In the genomic region with DNA sequence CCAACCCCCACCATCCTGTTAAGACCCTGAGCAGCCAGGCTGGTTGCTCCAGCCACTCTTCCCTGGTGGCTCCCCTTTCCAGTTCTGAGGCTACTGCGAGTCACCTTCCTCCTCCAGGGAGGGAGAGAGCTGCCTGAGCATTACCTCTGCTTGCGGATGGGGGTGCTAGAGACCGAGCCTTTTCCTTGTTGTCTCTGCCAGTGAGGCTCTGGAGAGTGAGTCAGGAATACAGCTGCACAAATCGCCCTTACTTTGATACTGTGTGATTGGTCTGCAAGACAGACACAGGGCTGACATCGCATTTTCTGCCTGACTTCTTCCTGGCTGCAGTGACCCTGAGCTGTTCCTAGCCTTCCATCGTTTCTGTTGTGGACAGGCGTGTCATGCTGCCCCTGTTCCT, we compare ENCODE assay signal across 9 cellular contexts. TPM values are rescaled to one million over a fixed set of nuclear protein-coding genes. Genes with fewer than 3 reads are reported as not detected.
DNase-seq lines count a peak whose midpoint lies in the region; ATAC-seq and TF ChIP-seq lines count a peak whose summit lies in the region.
"Had no signal": no experiment of that assay in that cellular context is flagged by ENCODE, and none has a peak within 500 bp of the region (broad histone marks: within the 10 kb centered on the region; RNA-seq: fewer than 3 reads in every experiment).

No MANE protein-coding gene starts in this region.

- DNase-seq in GM23338 (ENCODE audit: low spot score) (peak; percentile 86), Panc1 (ENCODE audit: low read depth, low spot score) (peak; percentile 66), mucosa of descending colon (peak in 2 of 3 donors; percentile 81 to 86), MM.1S (no peak)

- POLR2A ChIA-PET in Panc1 (lab: Charles Lee), result no interaction called here

- H3K27ac Mint-ChIP-seq in GM23338, result peak overlapping the region; percentile 45; the same call in 1 of the 2 replicates
- H3K27ac Mint-ChIP-seq: memory B cell had no signal

- in situ Hi-C loops in Panc1 (cut with HindIII; ENCODE audit: low pct_unique_long_range_greater_than_20kb, low sequenced_read_pairs), result no loop called here

- H3F3A ChIP-seq in GM23338 (replicated peaks; ENCODE audit: low read depth) (no peaks in the 10 kb centered on the region), MM.1S (ENCODE audit: insufficient read depth, low read length) (no peaks in the 10 kb centered on the region)

- no peaks in the 10 kb centered on the region for H3K9me2 ChIP-seq in GM23338 (ENCODE audit: insufficient read depth)
- no peaks in the 10 kb centered on the region for H3K9me2 ChIP-seq in MM.1S (replicated peaks; ENCODE audit: insufficient read depth, low read length)

- no TSS peak for BruUV-seq in Panc1 (replicated peaks; lab: Mats Ljungman, UMichigan)

- TF ChIP-seq CTCF in GM23338 (conservative IDR thresholded peaks at IDR 0.05; ENCODE audit: low read depth in 2 of 2), result peak; percentile 68 to 86
- TF ChIP-seq CTCF in Panc1 (IDR thresholded peaks at IDR 0.05), result peak; percentile 85
- TF ChIP-seq CTCF in mucosa of descending colon (IDR thresholded peaks at IDR 0.05), result peak; percentile 64
- no peak for TF ChIP-seq CTCF in MM.1S (IDR thresholded peaks at IDR 0.05; ENCODE audit: low read length)

- H2AFZ ChIP-seq in GM23338 (no peak overlapping the region), MM.1S (ENCODE audit: low read length) (no peak overlapping the region)

- CTCF ChIA-PET in Panc1 (lab: Charles Lee), result interaction anchor here (0.6 to 1.4 kb wide), 7 partner anchors 15 to 235 kb away, joined by 3 to 7 read pairs (median 5); no protein-coding TSS in a partner anchor

- peaks cover 10% of the 10 kb centered on the region for H3K4me1 Mint-ChIP-seq in GM23338

- ATAC-seq in GM23338 (peak; percentile 97), Panc1 (peak; percentile 95), esophagus mucosa (peak; percentile 93), mucosa of descending colon (peak; percentile 95), GM21381 (IDR thresholded peaks at IDR 0.05; ENCODE audit: unreplicated experiment) (no peak), GM21825 (IDR thresholded peaks at IDR 0.05; ENCODE audit: unreplicated experiment) (no peak), HG03571 (IDR thresholded peaks at IDR 0.05; ENCODE audit: unreplicated experiment) (no peak)

- peaks cover 2% of the 10 kb centered on the region; the same call in 1 of the 3 replicates for H3K9me3 Mint-ChIP-seq in GM23338

- H3K36me3 ChIP-seq in GM23338 (ENCODE audit: insufficient read depth) (no peaks in the 10 kb centered on the region), Panc1 (ENCODE audit: control insufficient read depth, insufficient read depth, low read length) (no peaks in the 10 kb centered on the region), mucosa of descending colon (ENCODE audit: low read depth) (no peaks in the 10 kb centered on the region), MM.1S (replicated peaks; ENCODE audit: insufficient read depth, low read length) (no peaks in the 10 kb centered on the region)

- peaks cover 2% of the 10 kb centered on the region; the same call in 2 of the 3 replicates for H3K36me3 Mint-ChIP-seq in GM23338 (ENCODE audit: low read depth)

- H3K4me2 ChIP-seq in GM23338 (no peak overlapping the region), MM.1S (ENCODE audit: low read depth, low read length) (no peak overlapping the region)

- H3K4me3 ChIP-seq in GM23338 (no peak overlapping the region), Panc1 (ENCODE audit: low read depth in 2 of 2, low read length in 2 of 2) (no peak overlapping the region), mucosa of descending colon (no peak overlapping the region), MM.1S (ENCODE audit: low read length) (no peak overlapping the region)

- H3K27ac ChIP-seq in GM23338 (ENCODE audit: low read depth) (no peak overlapping the region), Panc1 (ENCODE audit: low read length) (peak overlapping the region; percentile 77), MM.1S (ENCODE audit: low read length) (no peak overlapping the region)

- peaks cover 5% of the 10 kb centered on the region for H3K27me3 Mint-ChIP-seq in GM23338 (ENCODE audit: insufficient read depth, low read depth, poor library complexity)
- H3K27me3 Mint-ChIP-seq: memory B cell had no signal

- H3K4me1 ChIP-seq in GM23338 (ENCODE audit: insufficient read depth), result peaks cover 5% of the 10 kb centered on the region; the same call in 1 of the 2 replicates
- peaks cover 49% of the 10 kb centered on the region for H3K4me1 ChIP-seq in Panc1 (ENCODE audit: control insufficient read depth, insufficient read depth, low read length)
- peaks cover 42% of the 10 kb centered on the region for H3K4me1 ChIP-seq in mucosa of descending colon (ENCODE audit: low read depth)
- no peaks in the 10 kb centered on the region for H3K4me1 ChIP-seq in MM.1S (ENCODE audit: low read length)

- no peaks in the 10 kb centered on the region for H4K20me1 ChIP-seq in GM23338 (replicated peaks; ENCODE audit: insufficient read depth)
- H4K20me1 ChIP-seq in MM.1S (ENCODE audit: insufficient read depth, low read length), result no peaks in the 10 kb centered on the region

- H3K9ac ChIP-seq in MM.1S (ENCODE audit: low read length), result no peak overlapping the region

- H3K9me3 ChIP-seq in Panc1 (ENCODE audit: control insufficient read depth, insufficient read depth, low read depth, low read length) (no peaks in the 10 kb centered on the region), mucosa of descending colon (no peaks in the 10 kb centered on the region), MM.1S (replicated peaks; ENCODE audit: insufficient read depth, low read length) (no peaks in the 10 kb centered on the region)

- H3K4me3 Mint-ChIP-seq in GM23338, result no peak overlapping the region
- H3K4me3 Mint-ChIP-seq: memory B cell had no signal

- H3K27me3 ChIP-seq in GM23338 (ENCODE audit: insufficient read depth) (no peaks in the 10 kb centered on the region), Panc1 (ENCODE audit: control insufficient read depth, insufficient read depth, low read length) (no peaks in the 10 kb centered on the region), MM.1S (replicated peaks; ENCODE audit: insufficient read depth, low read length) (no peaks in the 10 kb centered on the region)

- intact Hi-C loops in Panc1 (cut with micrococcal nuclease; ENCODE audit: unreplicated experiment), result no loop called here
- intact Hi-C loops in mucosa of descending colon (cut with DNase I, micrococcal nuclease), result no loop called here

- peaks cover 3% of the 10 kb centered on the region; the same call in 1 of the 2 replicates for H3K79me2 ChIP-seq in GM23338 (replicated peaks; ENCODE audit: insufficient read depth)
- H3K79me2 ChIP-seq in MM.1S (ENCODE audit: low read length), result no peaks in the 10 kb centered on the region

TF ChIP-seq in GM23338, 12 proteins besides CTCF, POLR2A, EP300 and RAD21 (continues in another document):
- TF ChIP-seq EZH2phosphoT487 (IDR thresholded peaks at IDR 0.05; ENCODE audit: unreplicated experiment) (no peak), EZH2 (IDR thresholded peaks at IDR 0.05; ENCODE audit: low read depth, unreplicated experiment) (no peak), POLR2AphosphoS5 (IDR thresholded peaks at IDR 0.05; ENCODE audit: low read depth) (no peak), JUNB (IDR thresholded peaks at IDR 0.05; ENCODE audit: unreplicated experiment) (no peak), STAT1 (IDR thresholded peaks at IDR 0.05; ENCODE audit: unreplicated experiment) (no peak), CREB1 (CRISPR knock-in tag; IDR thresholded peaks at IDR 0.05; ENCODE audit: low read depth) (no peak), NANOG (IDR thresholded peaks at IDR 0.05; ENCODE audit: borderline replicate concordance) (no peak), ZNF331 (CRISPR knock-in tag; IDR thresholded peaks at IDR 0.05; ENCODE audit: low read depth) (no peak), ZNF114 (CRISPR knock-in tag; IDR thresholded peaks at IDR 0.05) (no peak)
- TF ChIP-seq, protein P1, sequence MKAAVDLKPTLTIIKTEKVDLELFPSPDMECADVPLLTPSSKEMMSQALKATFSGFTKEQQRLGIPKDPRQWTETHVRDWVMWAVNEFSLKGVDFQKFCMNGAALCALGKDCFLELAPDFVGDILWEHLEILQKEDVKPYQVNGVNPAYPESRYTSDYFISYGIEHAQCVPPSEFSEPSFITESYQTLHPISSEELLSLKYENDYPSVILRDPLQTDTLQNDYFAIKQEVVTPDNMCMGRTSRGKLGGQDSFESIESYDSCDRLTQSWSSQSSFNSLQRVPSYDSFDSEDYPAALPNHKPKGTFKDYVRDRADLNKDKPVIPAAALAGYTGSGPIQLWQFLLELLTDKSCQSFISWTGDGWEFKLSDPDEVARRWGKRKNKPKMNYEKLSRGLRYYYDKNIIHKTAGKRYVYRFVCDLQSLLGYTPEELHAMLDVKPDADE (IDR thresholded peaks at IDR 0.05), result no peak

RNA-seq across cellular contexts. Expression of a gene that starts 41.2 kb away (rescaled TPM):
- total RNA-seq in GM23338 (2014; rRNA removed; shearing (Covaris generic)), result 13.1 and 15.9 TPM in 2 replicates
- polyA plus RNA-seq in GM23338 (2016; fragmentation: Nextera tagmentation; extraction: Ambion mirVana), result 7.8 and 8.5 TPM in 2 replicates
- 4.1 TPM for total RNA-seq in Panc1 (2021; ENCODE audit: unreplicated experiment)
- 8.6 TPM for polyA plus RNA-seq in Panc1 (2012; ENCODE audit: insufficient read length)
- 5.3 TPM for total RNA-seq in esophagus mucosa
- total RNA-seq in mucosa of descending colon, result 10 to 100 TPM in 2 of 3 donors, 1 to 10 TPM in 1; 7.8 to 11.1 (median 10.9) TPM

Comparison
In these comparisons a context has a peak if more than half of its experiments do, and no peak if none do; other contexts are left out.
1. ATAC-seq: peak in GM23338 (single experiment), Panc1 (single experiment), esophagus mucosa (single experiment) and mucosa of descending colon (single experiment); none in GM21381 (single experiment), GM21825 (single experiment) and HG03571 (single experiment).